In the genomic region with DNA sequence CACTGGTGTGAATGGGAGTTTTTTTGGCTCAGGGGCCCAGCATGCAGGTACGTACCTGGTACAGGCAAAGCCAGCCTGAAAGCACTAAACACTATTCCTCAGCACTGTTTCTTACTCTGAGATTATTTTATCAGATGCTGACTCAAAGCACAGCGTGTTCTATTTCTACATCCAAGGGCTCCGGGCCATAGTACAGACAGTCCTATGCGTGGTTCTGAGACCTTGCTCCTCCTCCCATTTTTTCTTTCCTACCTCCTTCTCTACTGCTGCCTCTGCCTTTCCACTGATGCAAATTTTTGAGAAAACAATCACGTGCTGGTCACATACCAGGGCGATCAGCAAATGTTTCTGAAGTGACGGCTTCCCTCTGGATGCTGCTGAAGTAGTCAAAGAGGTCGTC, we compare ENCODE assay signal across 20 cellular contexts. TPM values are rescaled to one million over a fixed set of nuclear protein-coding genes. Genes with fewer than 3 reads are reported as not detected.
DNase-seq lines count a peak whose midpoint lies in the region; ATAC-seq, FAIRE-seq and TF ChIP-seq lines count a peak whose summit lies in the region.
"Had no signal": no experiment of that assay in that cellular context is flagged by ENCODE, and none has a peak within 500 bp of the region (broad histone marks: within the 10 kb centered on the region; RNA-seq: fewer than 3 reads in every experiment).

No MANE protein-coding gene starts in this region.

- intact Hi-C loops in Right ventricle myocardium superior (cut with DNase I) = no loop called here
- intact Hi-C loops in vagina (cut with DNase I) = no loop called here
- intact Hi-C loops in activated T-helper 2 cell treated with anti-CD3 and anti-CD28 coated beads, Interferon-gamma antibody, Interleukin-2, Interleukin-4, amounts not matched to agents 10 μg/mL and 5 μg/mL and 100 μg/mL, durations not matched to agents 14 hours and 24 hours and 36 hours (cut with micrococcal nuclease) = no loop called here

- no peak overlapping the region for H3K27ac Mint-ChIP-seq in activated T-helper 2 cell treated with anti-CD3 and anti-CD28 coated beads, Interferon-gamma antibody, Interleukin-2, Interleukin-4, amounts not matched to agents 10 μg/mL and 5 μg/mL and 100 μg/mL, durations not matched to agents 14 hours and 24 hours and 36 hours
- H3K27ac Mint-ChIP-seq: activated naive CD8-positive, alpha-beta T cell treated with anti-CD3 and anti-CD28 coated beads, Interleukin-2, amount 10 ng/mL, durations not matched to agents 7 days and 5 days; progenitor cell of endocrine pancreas had no signal

- no peaks in the 10 kb centered on the region for H3K4me1 Mint-ChIP-seq in activated T-helper 2 cell treated with anti-CD3 and anti-CD28 coated beads, Interferon-gamma antibody, Interleukin-2, Interleukin-4, amounts not matched to agents 10 μg/mL and 5 μg/mL and 100 μg/mL, durations not matched to agents 14 hours and 24 hours and 36 hours (ENCODE audit: low read depth)
- H3K4me1 Mint-ChIP-seq: activated naive CD8-positive, alpha-beta T cell treated with anti-CD3 and anti-CD28 coated beads, Interleukin-2, amount 10 ng/mL, durations not matched to agents 7 days and 5 days; CD4-positive, CD25-positive, alpha-beta regulatory T cell; naive B cell had no signal

- no peak for TF ChIP-seq POLR2A in gastroesophageal sphincter (IDR thresholded peaks at IDR 0.05)
- peak in 1 of 2 donors; percentile 32 for TF ChIP-seq POLR2A in vagina (IDR thresholded peaks at IDR 0.05)
- no peak for TF ChIP-seq POLR2A in GM12892 (IDR thresholded peaks at IDR 0.05; ENCODE audit: low read depth, low read length)

- H3K9me3 ChIP-seq in right atrium auricular region = no peaks in the 10 kb centered on the region
- H3K9me3 ChIP-seq in gastroesophageal sphincter = no peaks in the 10 kb centered on the region
- H3K9me3 ChIP-seq in vagina = no peaks in the 10 kb centered on the region
- H3K9me3 ChIP-seq: A549 had no signal

- no peak overlapping the region for H3K4me3 ChIP-seq in right atrium auricular region
- no peak overlapping the region for H3K4me3 ChIP-seq in gastroesophageal sphincter
- H3K4me3 ChIP-seq in retinal pigment epithelial cell (ENCODE audit: low read length) = no peak overlapping the region
- H3K4me3 ChIP-seq in vagina = no peak overlapping the region
- H3K4me3 ChIP-seq: A549 had no signal

- H3K36me3 ChIP-seq in right atrium auricular region = no peaks in the 10 kb centered on the region
- no peaks in the 10 kb centered on the region for H3K36me3 ChIP-seq in gastroesophageal sphincter
- peaks cover 0 to 2% of the 10 kb centered on the region in 2 donors for H3K36me3 ChIP-seq in vagina

- peaks cover 0 to 13% of the 10 kb centered on the region in 2 donors for H3K4me1 ChIP-seq in right atrium auricular region
- peaks cover 0 to 7% (median 0%) of the 10 kb centered on the region in 3 donors for H3K4me1 ChIP-seq in gastroesophageal sphincter
- H3K4me1 ChIP-seq in vagina = peaks cover 48% of the 10 kb centered on the region
- H3K4me1 ChIP-seq: A549 had no signal

- no peaks in the 10 kb centered on the region for H3K36me3 Mint-ChIP-seq in activated T-helper 2 cell treated with anti-CD3 and anti-CD28 coated beads, Interferon-gamma antibody, Interleukin-2, Interleukin-4, amounts not matched to agents 10 μg/mL and 5 μg/mL and 100 μg/mL, durations not matched to agents 14 hours and 24 hours and 36 hours (ENCODE audit: low read depth)
- H3K36me3 Mint-ChIP-seq: activated naive CD8-positive, alpha-beta T cell treated with anti-CD3 and anti-CD28 coated beads, Interleukin-2, amount 10 ng/mL, durations not matched to agents 7 days and 5 days; CD4-positive, CD25-positive, alpha-beta regulatory T cell; naive B cell had no signal

- TF ChIP-seq CTCF in right atrium auricular region (IDR thresholded peaks at IDR 0.05) (no peak), gastroesophageal sphincter (IDR thresholded peaks at IDR 0.05) (no peak), retinal pigment epithelial cell (conservative IDR thresholded peaks at IDR 0.05; ENCODE audit: low read depth, low read length) (no peak), vagina (IDR thresholded peaks at IDR 0.05) (no peak)

- peak; percentile 73 for ATAC-seq in Right ventricle myocardium superior (ENCODE audit: poor library complexity)
- ATAC-seq in gastroesophageal sphincter = peak; percentile 79
- ATAC-seq: A549; activated T-cell treated with anti-CD3 and anti-CD28 coated beads, Interleukin-2, amount 50 U/mL, for 4 hours had no signal

- TF ChIP-seq EP300 in gastroesophageal sphincter (IDR thresholded peaks at IDR 0.05) = no peak

- WGBS in gastroesophageal sphincter (ENCODE audit: low coverage in 1 of 2), 2 donors = 47 to 68% methylated on average over 3 to 8 of the region's 8 CpGs

- H3K9me3 Mint-ChIP-seq in activated T-helper 2 cell treated with anti-CD3 and anti-CD28 coated beads, Interferon-gamma antibody, Interleukin-2, Interleukin-4, amounts not matched to agents 10 μg/mL and 5 μg/mL and 100 μg/mL, durations not matched to agents 14 hours and 24 hours and 36 hours = no peaks in the 10 kb centered on the region
- H3K9me3 Mint-ChIP-seq: activated naive CD8-positive, alpha-beta T cell treated with anti-CD3 and anti-CD28 coated beads, Interleukin-2, amount 10 ng/mL, durations not matched to agents 7 days and 5 days; activated T-cell treated with anti-CD3 and anti-CD28 coated beads, Interleukin-2, amount 50 U/mL, for 4 hours had no signal

- DNase-seq in Right ventricle myocardium superior = no peak
- no peak for DNase-seq in right atrium auricular region (ENCODE audit: low spot score)
- peak; percentile 14 for DNase-seq in retinal pigment epithelial cell (ENCODE audit: low read depth)
- peak in 1 of 2 donors; percentile 98 for DNase-seq in vagina (ENCODE audit: extremely low spot score in 2 of 2)
- DNase-seq in GM12892 (ENCODE audit: insufficient read length) = no peak
- no peak for DNase-seq in GDM1 (lab: John Stamatoyannopoulos, UW)
- no peak for DNase-seq in activated T-helper 2 cell treated with anti-CD3 and anti-CD28 coated beads, Interferon-gamma antibody, Interleukin-2, Interleukin-4, amounts not matched to agents 10 μg/mL and 5 μg/mL and 100 μg/mL, durations not matched to agents 14 hours and 24 hours and 36 hours (ENCODE audit: low spot score)
- DNase-seq: activated CD4-positive, alpha-beta T cell treated with anti-CD3 and anti-CD28 coated beads, Interleukin-2, amount 50 U/mL, for 1 hour; activated naive CD8-positive, alpha-beta T cell treated with anti-CD3 and anti-CD28 coated beads, Interleukin-2, amount 10 ng/mL, durations not matched to agents 7 days and 5 days; activated T-cell treated with anti-CD3 and anti-CD28 coated beads, Interleukin-2, amount 50 U/mL, for 4 hours; CD4-positive, CD25-positive, alpha-beta regulatory T cell; cerebellar nuclear complex; hypothalamus; naive B cell; NCI-H1694; NCI-H446 had no signal

- FAIRE-seq in GM12892 (lab: Jason Lieb, UNC) = no peak
- FAIRE-seq: A549, H1 had no signal

- H3K27me3 Mint-ChIP-seq in activated T-helper 2 cell treated with anti-CD3 and anti-CD28 coated beads, Interferon-gamma antibody, Interleukin-2, Interleukin-4, amounts not matched to agents 10 μg/mL and 5 μg/mL and 100 μg/mL, durations not matched to agents 14 hours and 24 hours and 36 hours (ENCODE audit: low read depth) = no peaks in the 10 kb centered on the region

- peak overlapping the region in 1 of 2 donors; percentile 7 for H3K27ac ChIP-seq in right atrium auricular region
- peak overlapping the region in 3 of 4 donors; percentile 43 to 67 (median 62) for H3K27ac ChIP-seq in gastroesophageal sphincter
- peak overlapping the region; percentile 90 for H3K27ac ChIP-seq in vagina
- H3K27ac ChIP-seq: A549 had no signal

- no peak overlapping the region for H3K4me3 Mint-ChIP-seq in activated T-helper 2 cell treated with anti-CD3 and anti-CD28 coated beads, Interferon-gamma antibody, Interleukin-2, Interleukin-4, amounts not matched to agents 10 μg/mL and 5 μg/mL and 100 μg/mL, durations not matched to agents 14 hours and 24 hours and 36 hours (ENCODE audit: low read depth)
- H3K4me3 Mint-ChIP-seq: activated naive CD8-positive, alpha-beta T cell treated with anti-CD3 and anti-CD28 coated beads, Interleukin-2, amount 10 ng/mL, durations not matched to agents 7 days and 5 days; activated T-cell treated with anti-CD3 and anti-CD28 coated beads, Interleukin-2, amount 50 U/mL, for 4 hours; CD4-positive, CD25-positive, alpha-beta regulatory T cell; naive B cell had no signal

- H3K27me3 ChIP-seq in right atrium auricular region (no peaks in the 10 kb centered on the region), gastroesophageal sphincter (no peaks in the 10 kb centered on the region), vagina (no peaks in the 10 kb centered on the region)

RNA-seq across cellular contexts. Expression of a gene that starts 36.3 kb away (rescaled TPM):
- total RNA-seq in Right ventricle myocardium superior (20.3 TPM), right atrium auricular region (10 to 100 TPM; 17.3 to 28.9 TPM), gastroesophageal sphincter (10 to 100 TPM; 10.9 to 31.6 (median 17.3) TPM), vagina (43.7 TPM)
- not detected for polyA plus RNA-seq in GM12892 (2012; ENCODE audit: missing spikeins)
- total RNA-seq in activated T-helper 2 cell treated with anti-CD3 and anti-CD28 coated beads, Interferon-gamma antibody, Interleukin-2, Interleukin-4, amounts not matched to agents 10 μg/mL and 5 μg/mL and 100 μg/mL, durations not matched to agents 14 hours and 24 hours and 36 hours = not detected in 2 replicates
- total RNA-seq: activated naive CD8-positive, alpha-beta T cell treated with anti-CD3 and anti-CD28 coated beads, Interleukin-2, amount 10 ng/mL, durations not matched to agents 7 days and 5 days; CD4-positive, CD25-positive, alpha-beta regulatory T cell had no signal
- polyA plus RNA-seq: A549; CD4-positive, CD25-positive, alpha-beta regulatory T cell had no signal

Comparison
In these comparisons a context has a peak if more than half of its experiments do, and no peak if none do; other contexts are left out.
1. RNA of a gene that starts 36.3 kb away (total RNA-seq): 43.7 TPM in vagina (single experiment), 17.3 to 28.9 TPM in right atrium auricular region, 20.3 TPM in Right ventricle myocardium superior (single experiment) and 10.9 to 31.6 TPM in gastroesophageal sphincter; not detected in activated T-helper 2 cell treated with anti-CD3 and anti-CD28 coated beads, Interferon-gamma antibody, Interleukin-2, Interleukin-4, amounts not matched to agents 10 μg/mL and 5 μg/mL and 100 μg/mL, durations not matched to agents 14 hours and 24 hours and 36 hours; every median in the first group is over 10 times any median in the second.